7 cellular contexts compared by ENCODE assay signal in genomic region chr22:20508067-20508755, GRCh38. TPM values are rescaled to one million over a fixed set of nuclear protein-coding genes. Genes with fewer than 3 reads are reported as not detected.
DNase-seq lines count a peak whose midpoint lies in the region; ATAC-seq and TF ChIP-seq lines count a peak whose summit lies in the region.
"Not testable (repeated sequence)": the region's sequence is repeated elsewhere in the genome, so short reads cannot be mapped to it uniquely, and the experiment has no call there.

No MANE protein-coding gene starts in this region.

- intact Hi-C loops in activated CD8-positive, alpha-beta T cell treated with anti-CD3 and anti-CD28 coated beads for 36 hours (cut with micrococcal nuclease), result loop anchor here (5.0 kb wide), 1 partner anchor 44 kb away; no protein-coding TSS in a partner anchor
- intact Hi-C loops in heart left ventricle (cut with DNase I), result loop anchor here in 4 of 10 donors (5.0 to 10.0 kb wide), 4 partner anchors 44 to 197 kb away; no protein-coding TSS in a partner anchor

- DNase-seq in NB4 (ENCODE audit: low read depth); activated CD8-positive, alpha-beta T cell treated with anti-CD3 and anti-CD28 coated beads for 36 hours; central memory CD8-positive, alpha-beta T cell (ENCODE audit: low spot score in 2 of 2); skeletal muscle cell (ENCODE audit: low read depth): not testable (repeated sequence)
- peak in 1 of 5 donors; percentile 20 for DNase-seq in heart left ventricle

- 3 to 5% (median 5%) methylated on average over 21 of the region's 21 CpGs for WGBS in heart left ventricle, 4 donors
- 3 to 4% methylated on average over 14 to 19 of the region's 21 CpGs for WGBS in mesodermal cell (ENCODE audit: insufficient coverage in 2 of 2), 2 experiments

- H3K36me3 ChIP-seq in heart left ventricle, result not testable (repeated sequence)
- peaks cover 27% of the 10 kb centered on the region for H3K36me3 ChIP-seq in mesodermal cell (ENCODE audit: control insufficient read depth, insufficient read depth, low read length)

- H3K27ac Mint-ChIP-seq in activated CD8-positive, alpha-beta T cell treated with anti-CD3 and anti-CD28 coated beads for 36 hours, result peak overlapping the region; percentile 100
- peak overlapping the region; percentile 93 for H3K27ac Mint-ChIP-seq in central memory CD8-positive, alpha-beta T cell (ENCODE audit: low read depth)

- peak overlapping the region; percentile 99 for H3K4me3 Mint-ChIP-seq in activated CD8-positive, alpha-beta T cell treated with anti-CD3 and anti-CD28 coated beads for 36 hours
- H3K4me3 Mint-ChIP-seq in central memory CD8-positive, alpha-beta T cell, result peak overlapping the region; percentile 96

- TF ChIP-seq CTCF in NB4 (IDR thresholded peaks at IDR 0.05; ENCODE audit: low read depth, low read length); activated CD8-positive, alpha-beta T cell treated with anti-CD3 and anti-CD28 coated beads for 36 hours (IDR thresholded peaks at IDR 0.05); heart left ventricle (IDR thresholded peaks at IDR 0.05): not testable (repeated sequence)

- CTCF ChIA-PET in activated CD8-positive, alpha-beta T cell treated with anti-CD3 and anti-CD28 coated beads for 36 hours (lab: Charles Lee), result interaction anchor here (0.6 to 4.3 kb wide), 5 partner anchors 43 to 90 kb away, joined by 4 to 25 read pairs (median 5); no protein-coding TSS in a partner anchor

- ATAC-seq in GM19328 (IDR thresholded peaks at IDR 0.05; ENCODE audit: unreplicated experiment), result peak; percentile 10
- not testable (repeated sequence) for ATAC-seq in activated CD8-positive, alpha-beta T cell treated with anti-CD3 and anti-CD28 coated beads for 36 hours; central memory CD8-positive, alpha-beta T cell (replicated peaks; ENCODE audit: extremely low read depth, poor library complexity, severe bottlenecking)
- ATAC-seq in heart left ventricle, result peak in 2 of 4 donors; percentile 3 to 17

- H3K9me3 ChIP-seq in heart left ventricle; mesodermal cell (ENCODE audit: control insufficient read depth, low read length): not testable (repeated sequence)

- peaks cover 0 to 48% (median 38%) of the 10 kb centered on the region in 12 donors for H3K4me1 ChIP-seq in heart left ventricle
- H3K4me1 ChIP-seq in mesodermal cell (ENCODE audit: control insufficient read depth, insufficient read depth, low read length, poor library complexity, severe bottlenecking), result peaks cover 23% of the 10 kb centered on the region

- H3K27ac ChIP-seq in heart left ventricle (peak overlapping the region; percentile 77 to 97 (median 94)), mesodermal cell (ENCODE audit: low read depth, low read length, severe bottlenecking) (peak overlapping the region; percentile 95)

- H3K27me3 Mint-ChIP-seq in activated CD8-positive, alpha-beta T cell treated with anti-CD3 and anti-CD28 coated beads for 36 hours; central memory CD8-positive, alpha-beta T cell: not testable (repeated sequence)

- peaks cover 32% of the 10 kb centered on the region for H3K36me3 Mint-ChIP-seq in activated CD8-positive, alpha-beta T cell treated with anti-CD3 and anti-CD28 coated beads for 36 hours (ENCODE audit: low read depth)
- peaks cover 22% of the 10 kb centered on the region for H3K36me3 Mint-ChIP-seq in central memory CD8-positive, alpha-beta T cell (ENCODE audit: insufficient read depth)

- not testable (repeated sequence) for H3K27me3 ChIP-seq in heart left ventricle

- peak overlapping the region; percentile 91 for H3K4me3 ChIP-seq in NB4 (ENCODE audit: low read depth, low read length)
- peak overlapping the region; percentile 58 to 97 (median 82) for H3K4me3 ChIP-seq in heart left ventricle
- H3K4me3 ChIP-seq in mesodermal cell (ENCODE audit: extremely low read depth, insufficient read depth, low read length, poor library complexity, severe bottlenecking), result peak overlapping the region; percentile 95
- peak overlapping the region; percentile 69 for H3K4me3 ChIP-seq in skeletal muscle cell (ENCODE audit: low read depth, low read length)

- not testable (repeated sequence) for TF ChIP-seq POLR2A in NB4 (IDR thresholded peaks at IDR 0.05; ENCODE audit: extremely low read depth, insufficient read length); heart left ventricle (IDR thresholded peaks at IDR 0.05)

- POLR2A ChIA-PET in activated CD8-positive, alpha-beta T cell treated with anti-CD3 and anti-CD28 coated beads for 36 hours (lab: Charles Lee), result interaction anchor here (0.6 to 5.2 kb wide), 21 partner anchors 11 to 653 kb away, joined by 3 to 86 read pairs (median 6); partner anchors contain the start of genes GNB1L, KLHL22 and RTL10

- H3K9me3 Mint-ChIP-seq in activated CD8-positive, alpha-beta T cell treated with anti-CD3 and anti-CD28 coated beads for 36 hours; central memory CD8-positive, alpha-beta T cell: not testable (repeated sequence)

- peaks cover 48% of the 10 kb centered on the region for H3K4me1 Mint-ChIP-seq in activated CD8-positive, alpha-beta T cell treated with anti-CD3 and anti-CD28 coated beads for 36 hours (ENCODE audit: low read depth)
- H3K4me1 Mint-ChIP-seq in central memory CD8-positive, alpha-beta T cell, result peaks cover 53% of the 10 kb centered on the region

RNA-seq across cellular contexts. Expression of gene MED15, which starts 0.8 kb away (rescaled TPM):
- total RNA-seq in activated CD8-positive, alpha-beta T cell treated with anti-CD3 and anti-CD28 coated beads for 36 hours, result 100 to 1,000 TPM; 110 to 118 TPM
- 10 to 100 TPM; 27.9 to 78.3 (median 43.0) TPM for total RNA-seq in heart left ventricle
- 10 to 100 TPM; 29.1 to 42.6 TPM for polyA plus RNA-seq in heart left ventricle
- polyA plus RNA-seq in mesodermal cell (2013, experiment 1 of 2), result 83.8 TPM
- polyA plus RNA-seq in mesodermal cell (2013, experiment 2 of 2), result 71.0 TPM

RNA-seq across cellular contexts. Expression of gene KLHL22, which starts 12.6 kb away (rescaled TPM):
- total RNA-seq in activated CD8-positive, alpha-beta T cell treated with anti-CD3 and anti-CD28 coated beads for 36 hours, result 10 to 100 TPM; 16.3 to 17.9 TPM
- total RNA-seq in heart left ventricle, result 10 to 100 TPM; 10.2 to 23.6 (median 17.1) TPM
- polyA plus RNA-seq in heart left ventricle, result 10 to 100 TPM; 11.3 to 14.3 TPM
- polyA plus RNA-seq in mesodermal cell (2013, experiment 1 of 2), result 17.7 TPM
- polyA plus RNA-seq in mesodermal cell (2013, experiment 2 of 2), result 17.0 TPM
